In the genomic region with DNA sequence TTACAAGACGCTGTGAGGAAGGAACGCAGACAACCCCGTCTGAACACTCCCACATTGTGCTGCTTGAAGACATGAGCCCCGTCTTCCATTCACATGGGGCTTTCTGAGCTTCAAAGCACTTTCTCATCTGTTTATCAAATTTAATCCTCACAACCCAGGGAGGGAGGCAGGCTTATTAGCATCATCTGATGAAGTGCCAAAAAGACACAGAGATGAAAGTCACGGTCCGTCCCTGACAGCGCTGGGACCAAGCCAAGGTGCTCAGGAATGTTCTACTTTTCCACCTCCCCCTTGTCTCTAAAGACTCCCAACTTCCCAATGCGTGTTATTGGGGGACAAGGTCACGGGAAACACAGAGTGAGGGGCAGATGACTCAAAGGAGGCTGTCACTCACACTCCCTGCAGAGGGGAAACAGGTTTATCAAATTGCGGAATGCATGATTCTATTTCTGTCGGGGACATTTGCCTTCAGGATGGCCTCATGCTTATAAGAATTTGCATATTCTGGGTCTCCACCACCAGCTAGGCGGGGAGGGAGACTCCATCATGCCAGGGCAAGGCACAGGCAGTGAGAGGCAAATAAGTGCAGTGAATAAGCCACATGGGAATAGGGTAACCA, we compare ENCODE assay signal across 1 cellular context.
TF ChIP-seq lines count a peak whose summit lies in the region.

No MANE protein-coding gene starts in this region.

TF ChIP-seq in HepG2, 621 proteins besides CTCF, POLR2A, EP300 and RAD21:
- TF ChIP-seq GMEB2 (CRISPR knock-in tag; IDR thresholded peaks at IDR 0.05; ENCODE audit: low read depth) (no peak), CREM (IDR thresholded peaks at IDR 0.05) (no peak), CREM (CRISPR knock-in tag; IDR thresholded peaks at IDR 0.05) (no peak), MED8 (CRISPR knock-in tag; IDR thresholded peaks at IDR 0.05; ENCODE audit: insufficient replicate concordance) (no peak)
- TF ChIP-seq, protein P1, sequence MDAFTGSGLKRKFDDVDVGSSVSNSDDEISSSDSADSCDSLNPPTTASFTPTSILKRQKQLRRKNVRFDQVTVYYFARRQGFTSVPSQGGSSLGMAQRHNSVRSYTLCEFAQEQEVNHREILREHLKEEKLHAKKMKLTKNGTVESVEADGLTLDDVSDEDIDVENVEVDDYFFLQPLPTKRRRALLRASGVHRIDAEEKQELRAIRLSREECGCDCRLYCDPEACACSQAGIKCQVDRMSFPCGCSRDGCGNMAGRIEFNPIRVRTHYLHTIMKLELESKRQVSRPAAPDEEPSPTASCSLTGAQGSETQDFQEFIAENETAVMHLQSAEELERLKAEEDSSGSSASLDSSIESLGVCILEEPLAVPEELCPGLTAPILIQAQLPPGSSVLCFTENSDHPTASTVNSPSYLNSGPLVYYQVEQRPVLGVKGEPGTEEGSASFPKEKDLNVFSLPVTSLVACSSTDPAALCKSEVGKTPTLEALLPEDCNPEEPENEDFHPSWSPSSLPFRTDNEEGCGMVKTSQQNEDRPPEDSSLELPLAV (CRISPR knock-in tag; conservative IDR thresholded peaks at IDR 0.05; ENCODE audit: low read depth): no peak
- TF ChIP-seq, protein P2, sequence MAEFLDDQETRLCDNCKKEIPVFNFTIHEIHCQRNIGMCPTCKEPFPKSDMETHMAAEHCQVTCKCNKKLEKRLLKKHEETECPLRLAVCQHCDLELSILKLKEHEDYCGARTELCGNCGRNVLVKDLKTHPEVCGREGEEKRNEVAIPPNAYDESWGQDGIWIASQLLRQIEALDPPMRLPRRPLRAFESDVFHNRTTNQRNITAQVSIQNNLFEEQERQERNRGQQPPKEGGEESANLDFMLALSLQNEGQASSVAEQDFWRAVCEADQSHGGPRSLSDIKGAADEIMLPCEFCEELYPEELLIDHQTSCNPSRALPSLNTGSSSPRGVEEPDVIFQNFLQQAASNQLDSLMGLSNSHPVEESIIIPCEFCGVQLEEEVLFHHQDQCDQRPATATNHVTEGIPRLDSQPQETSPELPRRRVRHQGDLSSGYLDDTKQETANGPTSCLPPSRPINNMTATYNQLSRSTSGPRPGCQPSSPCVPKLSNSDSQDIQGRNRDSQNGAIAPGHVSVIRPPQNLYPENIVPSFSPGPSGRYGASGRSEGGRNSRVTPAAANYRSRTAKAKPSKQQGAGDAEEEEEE (CRISPR knock-in tag; IDR thresholded peaks at IDR 0.05; ENCODE audit: borderline replicate concordance): no peak
- TF ChIP-seq, protein P3, sequence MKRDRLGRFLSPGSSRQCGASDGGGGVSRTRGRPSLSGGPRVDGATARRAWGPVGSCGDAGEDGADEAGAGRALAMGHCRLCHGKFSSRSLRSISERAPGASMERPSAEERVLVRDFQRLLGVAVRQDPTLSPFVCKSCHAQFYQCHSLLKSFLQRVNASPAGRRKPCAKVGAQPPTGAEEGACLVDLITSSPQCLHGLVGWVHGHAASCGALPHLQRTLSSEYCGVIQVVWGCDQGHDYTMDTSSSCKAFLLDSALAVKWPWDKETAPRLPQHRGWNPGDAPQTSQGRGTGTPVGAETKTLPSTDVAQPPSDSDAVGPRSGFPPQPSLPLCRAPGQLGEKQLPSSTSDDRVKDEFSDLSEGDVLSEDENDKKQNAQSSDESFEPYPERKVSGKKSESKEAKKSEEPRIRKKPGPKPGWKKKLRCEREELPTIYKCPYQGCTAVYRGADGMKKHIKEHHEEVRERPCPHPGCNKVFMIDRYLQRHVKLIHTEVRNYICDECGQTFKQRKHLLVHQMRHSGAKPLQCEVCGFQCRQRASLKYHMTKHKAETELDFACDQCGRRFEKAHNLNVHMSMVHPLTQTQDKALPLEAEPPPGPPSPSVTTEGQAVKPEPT (CRISPR knock-in tag; IDR thresholded peaks at IDR 0.05; ENCODE audit: low read depth): no peak
- TF ChIP-seq, protein P4, sequence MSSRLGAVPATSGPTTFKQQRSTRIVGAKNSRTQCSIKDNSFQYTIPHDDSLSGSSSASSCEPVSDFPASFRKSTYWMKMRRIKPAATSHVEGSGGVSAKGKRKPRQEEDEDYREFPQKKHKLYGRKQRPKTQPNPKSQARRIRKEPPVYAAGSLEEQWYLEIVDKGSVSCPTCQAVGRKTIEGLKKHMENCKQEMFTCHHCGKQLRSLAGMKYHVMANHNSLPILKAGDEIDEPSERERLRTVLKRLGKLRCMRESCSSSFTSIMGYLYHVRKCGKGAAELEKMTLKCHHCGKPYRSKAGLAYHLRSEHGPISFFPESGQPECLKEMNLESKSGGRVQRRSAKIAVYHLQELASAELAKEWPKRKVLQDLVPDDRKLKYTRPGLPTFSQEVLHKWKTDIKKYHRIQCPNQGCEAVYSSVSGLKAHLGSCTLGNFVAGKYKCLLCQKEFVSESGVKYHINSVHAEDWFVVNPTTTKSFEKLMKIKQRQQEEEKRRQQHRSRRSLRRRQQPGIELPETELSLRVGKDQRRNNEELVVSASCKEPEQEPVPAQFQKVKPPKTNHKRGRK (CRISPR knock-in tag; IDR thresholded peaks at IDR 0.05): no peak
